1 cellular context compared by ENCODE assay signal in the genomic region with DNA sequence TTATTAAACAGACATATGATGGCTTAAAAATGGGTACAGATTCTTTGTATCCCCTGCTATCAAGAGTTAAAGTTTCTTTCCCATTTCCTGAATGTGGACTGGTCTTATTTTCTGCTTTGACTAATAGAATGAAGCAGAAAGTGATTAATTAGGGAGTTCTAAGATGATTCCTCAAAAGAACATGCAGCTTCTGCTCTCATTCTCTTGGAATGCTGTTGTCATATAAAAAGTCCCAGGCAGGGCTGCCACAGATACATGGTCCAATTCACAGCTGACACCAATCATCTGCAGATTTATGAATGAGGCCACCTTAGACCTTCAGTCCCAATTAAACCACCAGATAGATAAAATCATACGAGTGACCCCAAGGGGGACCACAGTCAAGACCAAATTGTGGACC.
TF ChIP-seq lines count a peak whose summit lies in the region.

No MANE protein-coding gene starts in this region.

TF ChIP-seq in IMR-90, 13 proteins besides CTCF, POLR2A, EP300 and RAD21 (continued from another document):
- no peak for TF ChIP-seq RFX5 (IDR thresholded peaks at IDR 0.05; ENCODE audit: low read depth, low read length)
- no peak for TF ChIP-seq CEBPB (IDR thresholded peaks at IDR 0.05; ENCODE audit: low read depth, low read length)
- TF ChIP-seq SMC3 (IDR thresholded peaks at IDR 0.05; ENCODE audit: low read depth, low read length): no peak
- TF ChIP-seq, protein P1, sequence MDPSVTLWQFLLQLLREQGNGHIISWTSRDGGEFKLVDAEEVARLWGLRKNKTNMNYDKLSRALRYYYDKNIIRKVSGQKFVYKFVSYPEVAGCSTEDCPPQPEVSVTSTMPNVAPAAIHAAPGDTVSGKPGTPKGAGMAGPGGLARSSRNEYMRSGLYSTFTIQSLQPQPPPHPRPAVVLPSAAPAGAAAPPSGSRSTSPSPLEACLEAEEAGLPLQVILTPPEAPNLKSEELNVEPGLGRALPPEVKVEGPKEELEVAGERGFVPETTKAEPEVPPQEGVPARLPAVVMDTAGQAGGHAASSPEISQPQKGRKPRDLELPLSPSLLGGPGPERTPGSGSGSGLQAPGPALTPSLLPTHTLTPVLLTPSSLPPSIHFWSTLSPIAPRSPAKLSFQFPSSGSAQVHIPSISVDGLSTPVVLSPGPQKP (IDR thresholded peaks at IDR 0.05; ENCODE audit: borderline replicate concordance, low read depth, low read length): no peak
- no peak for TF ChIP-seq NFE2L2 (IDR thresholded peaks at IDR 0.05; ENCODE audit: low read depth, low read length)
- TF ChIP-seq CHD1 (IDR thresholded peaks at IDR 0.05; ENCODE audit: low read depth, low read length): no peak
- no peak for TF ChIP-seq RCOR1 (IDR thresholded peaks at IDR 0.05; ENCODE audit: insufficient replicate concordance, low read length)
